In the genomic region with DNA sequence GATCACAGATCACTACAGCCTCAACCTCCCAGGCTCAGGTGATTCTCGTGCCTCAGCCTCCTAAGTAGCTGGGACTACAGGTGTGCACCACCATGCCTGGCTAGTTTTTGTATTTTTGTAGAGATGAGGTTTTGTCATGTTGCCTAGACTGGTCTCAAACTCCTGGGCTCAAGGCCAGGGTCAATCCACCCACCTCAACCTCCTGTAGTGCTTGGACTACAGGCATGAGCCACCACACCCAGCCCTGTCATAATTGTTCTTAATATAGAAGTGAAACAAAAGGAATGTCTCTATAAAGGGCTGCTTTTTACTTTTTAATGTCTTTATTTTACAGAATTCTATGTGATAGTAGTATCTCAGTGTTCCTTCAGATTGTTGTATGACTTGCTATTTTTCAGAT, we compare ENCODE assay signal across 17 cellular contexts.
"Had no signal": no experiment of that assay in that cellular context is flagged by ENCODE, and none has a peak within 500 bp of the region (broad histone marks: within the 10 kb centered on the region; RNA-seq: fewer than 3 reads in every experiment).

No MANE protein-coding gene starts in this region.

- ATAC-seq: activated naive CD4-positive, alpha-beta T cell treated with anti-CD3 and anti-CD28 coated beads, Interleukin-2, amount 50 U/mL, for 72 hours; left lobe of liver; natural killer cell treated with Interleukin-12 subunit alpha and Interleukin-12 subunit beta and Interleukin-15 and Interleukin-18, amount 100 ng/mL, for 72 hours had no signal

- H3K27me3 ChIP-seq: spleen, uterus had no signal

- H3K4me3 ChIP-seq: prostate gland, spleen, uterus had no signal

- H3K4me1 ChIP-seq: prostate gland, uterus had no signal

- H3K36me3 ChIP-seq: prostate gland, spleen, uterus had no signal

- H3K9me3 ChIP-seq: prostate gland, spleen, uterus had no signal

- H3K27ac ChIP-seq: epithelial cell of prostate, prostate gland, spleen, uterus had no signal

- DNase-seq: activated CD4-positive, alpha-beta T cell treated with anti-CD3 and anti-CD28 coated beads for 1 hour; activated T-cell treated with anti-CD3 and anti-CD28 coated beads, Interleukin-2, amount 50 U/mL, for 1 hour; cerebellar nuclear complex; cortex of kidney; kidney; mammary epithelial cell; spleen; stimulated activated CD4-positive, alpha-beta T cell treated with anti-CD3 and anti-CD28 coated beads, Interleukin-4, amount 100 ng/mL, for 1 hour; stimulated activated naive CD4-positive, alpha-beta T cell; T-helper 1 cell; T-helper 9 cell; uterus had no signal
